11 cellular contexts compared by ENCODE assay signal in genomic region chr3:53169832-53170324, GRCh38. TPM values are rescaled to one million over a fixed set of nuclear protein-coding genes. Genes with fewer than 3 reads are reported as not detected.
DNase-seq lines count a peak whose midpoint lies in the region; ATAC-seq and TF ChIP-seq lines count a peak whose summit lies in the region.
"Had no signal": no experiment of that assay in that cellular context is flagged by ENCODE, and none has a peak within 500 bp of the region (broad histone marks: within the 10 kb centered on the region; RNA-seq: fewer than 3 reads in every experiment).

No MANE protein-coding gene starts in this region.

- H3K27ac ChIP-seq in mucosa of rectum (ENCODE audit: low read depth in 2 of 2, low read length in 2 of 2) (peak overlapping the region; percentile 34 to 67), suprapubic skin (peak overlapping the region; percentile 8)
- H3K27ac ChIP-seq: A549, GM23248 had no signal

- H3K36me3 Mint-ChIP-seq in activated naive CD8-positive, alpha-beta T cell treated with anti-CD3 and anti-CD28 coated beads, Interleukin-2, amount 50 U/mL, for 24 hours (ENCODE audit: low read depth), result no peaks in the 10 kb centered on the region
- H3K36me3 Mint-ChIP-seq in activated naive CD8-positive, alpha-beta T cell treated with anti-CD3 and anti-CD28 coated beads for 36 hours, result no peaks in the 10 kb centered on the region
- H3K36me3 Mint-ChIP-seq in T-helper 17 cell (ENCODE audit: low read depth), result peaks cover 6% of the 10 kb centered on the region

- no peak for TF ChIP-seq CTCF in suprapubic skin (IDR thresholded peaks at IDR 0.05)

- no peak overlapping the region for H3K9ac ChIP-seq in mucosa of rectum (ENCODE audit: low read depth in 1 of 2, low read length in 2 of 2)
- H3K9ac ChIP-seq: GM23248 had no signal

- H3K4me1 ChIP-seq in mucosa of rectum (ENCODE audit: control insufficient read depth in 2 of 2, insufficient read depth in 2 of 2, low read length in 2 of 2) (peaks cover 50 to 60% of the 10 kb centered on the region in 2 donors), suprapubic skin (peaks cover 66% of the 10 kb centered on the region)
- H3K4me1 ChIP-seq: A549 had no signal

- H3K27me3 Mint-ChIP-seq in activated naive CD8-positive, alpha-beta T cell treated with anti-CD3 and anti-CD28 coated beads, Interleukin-2, amount 50 U/mL, for 24 hours, result no peaks in the 10 kb centered on the region
- no peaks in the 10 kb centered on the region for H3K27me3 Mint-ChIP-seq in activated naive CD8-positive, alpha-beta T cell treated with anti-CD3 and anti-CD28 coated beads for 36 hours
- H3K27me3 Mint-ChIP-seq in T-helper 17 cell, result no peaks in the 10 kb centered on the region

- H3K9me3 Mint-ChIP-seq in activated naive CD8-positive, alpha-beta T cell treated with anti-CD3 and anti-CD28 coated beads, Interleukin-2, amount 50 U/mL, for 24 hours, result no peaks in the 10 kb centered on the region
- H3K9me3 Mint-ChIP-seq in activated naive CD8-positive, alpha-beta T cell treated with anti-CD3 and anti-CD28 coated beads for 36 hours, result no peaks in the 10 kb centered on the region

- H3K36me3 ChIP-seq in mucosa of rectum (ENCODE audit: control insufficient read depth in 2 of 2, insufficient read depth in 2 of 2, low read length in 2 of 2) (peaks cover 25 to 37% of the 10 kb centered on the region in 2 donors), suprapubic skin (peaks cover 14% of the 10 kb centered on the region)

- H3K4me3 Mint-ChIP-seq in activated naive CD8-positive, alpha-beta T cell treated with anti-CD3 and anti-CD28 coated beads, Interleukin-2, amount 50 U/mL, for 24 hours, result no peak overlapping the region
- no peak overlapping the region for H3K4me3 Mint-ChIP-seq in activated naive CD8-positive, alpha-beta T cell treated with anti-CD3 and anti-CD28 coated beads for 36 hours
- H3K4me3 Mint-ChIP-seq in T-helper 17 cell, result no peak overlapping the region

- WGBS in suprapubic skin, result 80% methylated on average over 2 of the region's 9 CpGs

- no peak for TF ChIP-seq EP300 in suprapubic skin (IDR thresholded peaks at IDR 0.05)

- H3K4me3 ChIP-seq in mucosa of rectum (ENCODE audit: low read length in 2 of 2), result no peak overlapping the region
- no peak overlapping the region for H3K4me3 ChIP-seq in suprapubic skin
- H3K4me3 ChIP-seq: A549, GM23248 had no signal

- H3K27me3 ChIP-seq in mucosa of rectum (ENCODE audit: control insufficient read depth in 2 of 2, insufficient read depth in 2 of 2, low read length in 2 of 2), result no peaks in the 10 kb centered on the region
- H3K27me3 ChIP-seq in suprapubic skin, result no peaks in the 10 kb centered on the region

- no peaks in the 10 kb centered on the region for H3K9me3 ChIP-seq in T-helper 17 cell (ENCODE audit: control insufficient read depth, low read length, poor library complexity, severe bottlenecking)
- H3K9me3 ChIP-seq in mucosa of rectum (ENCODE audit: control insufficient read depth in 2 of 2, low read length in 2 of 2), result no peaks in the 10 kb centered on the region
- no peaks in the 10 kb centered on the region for H3K9me3 ChIP-seq in suprapubic skin
- H3K9me3 ChIP-seq: A549 had no signal

- peak overlapping the region; percentile 31 for H3K27ac Mint-ChIP-seq in activated naive CD8-positive, alpha-beta T cell treated with anti-CD3 and anti-CD28 coated beads, Interleukin-2, amount 50 U/mL, for 24 hours
- H3K27ac Mint-ChIP-seq in activated naive CD8-positive, alpha-beta T cell treated with anti-CD3 and anti-CD28 coated beads for 36 hours, result no peak overlapping the region
- H3K27ac Mint-ChIP-seq in T-helper 17 cell, result peak overlapping the region; percentile 86

- no peak for ATAC-seq in activated naive CD8-positive, alpha-beta T cell treated with anti-CD3 and anti-CD28 coated beads, Interleukin-2, amount 50 U/mL, for 24 hours
- ATAC-seq in T-helper 17 cell, result no peak
- ATAC-seq in GM18909 (IDR thresholded peaks at IDR 0.05; ENCODE audit: poor library complexity, unreplicated experiment), result no peak
- ATAC-seq in GM18873 (IDR thresholded peaks at IDR 0.05; ENCODE audit: low FRiP score, unreplicated experiment), result no peak
- ATAC-seq: A549 had no signal

- no peak for TF ChIP-seq POLR2A in suprapubic skin (IDR thresholded peaks at IDR 0.05)

- H3K4me1 Mint-ChIP-seq in activated naive CD8-positive, alpha-beta T cell treated with anti-CD3 and anti-CD28 coated beads, Interleukin-2, amount 50 U/mL, for 24 hours, result peaks cover 41% of the 10 kb centered on the region
- peaks cover 20% of the 10 kb centered on the region for H3K4me1 Mint-ChIP-seq in activated naive CD8-positive, alpha-beta T cell treated with anti-CD3 and anti-CD28 coated beads for 36 hours
- H3K4me1 Mint-ChIP-seq in T-helper 17 cell, result peaks cover 56% of the 10 kb centered on the region

- no peak for DNase-seq in activated naive CD8-positive, alpha-beta T cell treated with anti-CD3 and anti-CD28 coated beads, Interleukin-2, amount 50 U/mL, for 24 hours
- no peak for DNase-seq in activated naive CD8-positive, alpha-beta T cell treated with anti-CD3 and anti-CD28 coated beads for 36 hours
- DNase-seq in T-helper 17 cell (no peak), suprapubic skin (ENCODE audit: low spot score in 2 of 2) (no peak), DMS53 treated with DMSO at 0.1 percent for 48 hours (lab: John Stamatoyannopoulos, UW; ENCODE audit: unreplicated experiment) (no peak)
- DNase-seq: activated T-cell treated with anti-CD3 and anti-CD28 coated beads, Interleukin-2, amount 50 U/mL, for 1 hour; GM23248 had no signal

RNA-seq across cellular contexts. Expression of gene PRKCD, which starts 8.9 kb away (rescaled TPM):
- 10 to 100 TPM; 16.5 to 17.5 TPM for total RNA-seq in activated naive CD8-positive, alpha-beta T cell treated with anti-CD3 and anti-CD28 coated beads for 36 hours
- total RNA-seq in T-helper 17 cell, result 10 to 100 TPM; 27.3 to 35.0 TPM
- 10 to 100 TPM; 27.9 to 31.3 (median 29.3) TPM for total RNA-seq in suprapubic skin

RNA-seq across cellular contexts. Expression of gene RFT1, which starts 39.6 kb away (rescaled TPM):
- total RNA-seq in activated naive CD8-positive, alpha-beta T cell treated with anti-CD3 and anti-CD28 coated beads for 36 hours, result 10 to 100 TPM; 49.3 to 50.7 TPM
- total RNA-seq in T-helper 17 cell, result 10 to 100 TPM; 11.9 to 12.2 TPM
- 10 to 100 TPM in 2 of 4 donors, 1 to 10 TPM in 2; 8.3 to 19.7 (median 10.2) TPM for total RNA-seq in suprapubic skin
